Comparison of ENCODE assay signal across 1 cellular context in the genomic region with DNA sequence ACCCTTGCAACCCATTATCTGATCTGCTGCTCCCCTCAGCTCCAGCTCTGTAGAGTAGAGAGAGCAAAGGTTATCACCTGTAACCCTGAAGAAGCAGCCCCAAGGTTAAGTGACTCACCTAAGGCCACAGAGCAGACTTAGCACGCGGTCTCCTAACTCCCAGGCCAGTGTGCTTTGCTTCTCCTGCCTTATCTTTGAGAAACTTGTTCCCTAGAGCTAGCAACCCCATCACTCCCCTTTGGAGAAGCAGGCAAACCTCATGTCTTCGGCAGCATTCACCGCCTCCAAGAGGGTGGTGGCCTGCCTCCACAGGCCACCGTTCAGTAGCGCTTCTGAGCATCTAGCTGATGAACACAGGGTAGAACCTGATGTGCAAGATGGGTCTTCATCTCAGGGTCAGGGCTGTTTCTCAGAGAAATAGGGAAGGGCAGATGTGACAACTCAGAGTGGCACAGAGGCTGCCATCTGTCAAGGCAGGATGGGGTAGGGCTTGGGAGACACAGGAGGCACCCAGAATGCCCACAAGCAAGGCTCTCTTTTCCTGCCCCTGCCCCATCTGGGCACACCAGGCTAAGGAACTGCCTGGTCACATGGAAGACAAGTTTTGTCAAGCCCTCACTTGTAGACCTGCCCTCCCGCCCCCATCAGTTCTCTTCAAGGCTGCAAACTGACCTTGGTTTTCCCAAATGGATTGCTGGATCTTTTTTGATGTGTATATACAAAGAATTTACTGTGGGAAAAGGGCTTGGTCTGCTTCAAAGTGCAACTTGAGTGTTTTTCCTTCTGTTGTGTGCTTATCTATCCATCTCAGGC.
TF ChIP-seq lines count a peak whose summit lies in the region.

No MANE protein-coding gene starts in this region.

TF ChIP-seq in K562, 482 proteins besides CTCF, POLR2A, EP300 and RAD21 (continued from another document and continues in another):
- TF ChIP-seq ZNF740 (CRISPR knock-in tag; IDR thresholded peaks at IDR 0.05): no peak
- TF ChIP-seq ZNF740 (tag; IDR thresholded peaks at IDR 0.05): no peak
- no peak for TF ChIP-seq ILK (tag; IDR thresholded peaks at IDR 0.05; ENCODE audit: borderline replicate concordance, low read depth)
- no peak for TF ChIP-seq CBFB (CRISPR knock-in tag; IDR thresholded peaks at IDR 0.05)
- TF ChIP-seq MAFK (IDR thresholded peaks at IDR 0.05; ENCODE audit: low read length): no peak
- TF ChIP-seq TAF7 (tag; IDR thresholded peaks at IDR 0.05): no peak
- no peak for TF ChIP-seq SNRNP70 (optimal IDR thresholded peaks at IDR 0.05; ENCODE audit: low read depth, low read length)
- TF ChIP-seq, protein P1, sequence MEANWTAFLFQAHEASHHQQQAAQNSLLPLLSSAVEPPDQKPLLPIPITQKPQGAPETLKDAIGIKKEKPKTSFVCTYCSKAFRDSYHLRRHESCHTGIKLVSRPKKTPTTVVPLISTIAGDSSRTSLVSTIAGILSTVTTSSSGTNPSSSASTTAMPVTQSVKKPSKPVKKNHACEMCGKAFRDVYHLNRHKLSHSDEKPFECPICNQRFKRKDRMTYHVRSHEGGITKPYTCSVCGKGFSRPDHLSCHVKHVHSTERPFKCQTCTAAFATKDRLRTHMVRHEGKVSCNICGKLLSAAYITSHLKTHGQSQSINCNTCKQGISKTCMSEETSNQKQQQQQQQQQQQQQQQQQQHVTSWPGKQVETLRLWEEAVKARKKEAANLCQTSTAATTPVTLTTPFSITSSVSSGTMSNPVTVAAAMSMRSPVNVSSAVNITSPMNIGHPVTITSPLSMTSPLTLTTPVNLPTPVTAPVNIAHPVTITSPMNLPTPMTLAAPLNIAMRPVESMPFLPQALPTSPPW (CRISPR knock-in tag; IDR thresholded peaks at IDR 0.05): no peak
- no peak for TF ChIP-seq TCFL5 (CRISPR knock-in tag; conservative IDR thresholded peaks at IDR 0.05)
- TF ChIP-seq, protein P2, sequence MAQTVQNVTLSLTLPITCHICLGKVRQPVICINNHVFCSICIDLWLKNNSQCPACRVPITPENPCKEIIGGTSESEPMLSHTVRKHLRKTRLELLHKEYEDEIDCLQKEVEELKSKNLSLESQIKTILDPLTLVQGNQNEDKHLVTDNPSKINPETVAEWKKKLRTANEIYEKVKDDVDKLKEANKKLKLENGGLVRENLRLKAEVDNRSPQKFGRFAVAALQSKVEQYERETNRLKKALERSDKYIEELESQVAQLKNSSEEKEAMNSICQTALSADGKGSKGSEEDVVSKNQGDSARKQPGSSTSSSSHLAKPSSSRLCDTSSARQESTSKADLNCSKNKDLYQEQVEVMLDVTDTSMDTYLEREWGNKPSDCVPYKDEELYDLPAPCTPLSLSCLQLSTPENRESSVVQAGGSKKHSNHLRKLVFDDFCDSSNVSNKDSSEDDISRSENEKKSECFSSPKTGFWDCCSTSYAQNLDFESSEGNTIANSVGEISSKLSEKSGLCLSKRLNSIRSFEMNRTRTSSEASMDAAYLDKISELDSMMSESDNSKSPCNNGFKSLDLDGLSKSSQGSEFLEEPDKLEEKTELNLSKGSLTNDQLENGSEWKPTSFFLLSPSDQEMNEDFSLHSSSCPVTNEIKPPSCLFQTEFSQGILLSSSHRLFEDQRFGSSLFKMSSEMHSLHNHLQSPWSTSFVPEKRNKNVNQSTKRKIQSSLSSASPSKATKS (CRISPR knock-in tag; IDR thresholded peaks at IDR 0.05): no peak
- TF ChIP-seq, protein P3, sequence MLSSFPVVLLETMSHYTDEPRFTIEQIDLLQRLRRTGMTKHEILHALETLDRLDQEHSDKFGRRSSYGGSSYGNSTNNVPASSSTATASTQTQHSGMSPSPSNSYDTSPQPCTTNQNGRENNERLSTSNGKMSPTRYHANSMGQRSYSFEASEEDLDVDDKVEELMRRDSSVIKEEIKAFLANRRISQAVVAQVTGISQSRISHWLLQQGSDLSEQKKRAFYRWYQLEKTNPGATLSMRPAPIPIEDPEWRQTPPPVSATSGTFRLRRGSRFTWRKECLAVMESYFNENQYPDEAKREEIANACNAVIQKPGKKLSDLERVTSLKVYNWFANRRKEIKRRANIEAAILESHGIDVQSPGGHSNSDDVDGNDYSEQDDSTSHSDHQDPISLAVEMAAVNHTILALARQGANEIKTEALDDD (IDR thresholded peaks at IDR 0.05): no peak; the same call in 1 of the 2 replicates
- no peak for TF ChIP-seq TAF15 (IDR thresholded peaks at IDR 0.05; ENCODE audit: low read depth, low read length)
- TF ChIP-seq, protein P4, sequence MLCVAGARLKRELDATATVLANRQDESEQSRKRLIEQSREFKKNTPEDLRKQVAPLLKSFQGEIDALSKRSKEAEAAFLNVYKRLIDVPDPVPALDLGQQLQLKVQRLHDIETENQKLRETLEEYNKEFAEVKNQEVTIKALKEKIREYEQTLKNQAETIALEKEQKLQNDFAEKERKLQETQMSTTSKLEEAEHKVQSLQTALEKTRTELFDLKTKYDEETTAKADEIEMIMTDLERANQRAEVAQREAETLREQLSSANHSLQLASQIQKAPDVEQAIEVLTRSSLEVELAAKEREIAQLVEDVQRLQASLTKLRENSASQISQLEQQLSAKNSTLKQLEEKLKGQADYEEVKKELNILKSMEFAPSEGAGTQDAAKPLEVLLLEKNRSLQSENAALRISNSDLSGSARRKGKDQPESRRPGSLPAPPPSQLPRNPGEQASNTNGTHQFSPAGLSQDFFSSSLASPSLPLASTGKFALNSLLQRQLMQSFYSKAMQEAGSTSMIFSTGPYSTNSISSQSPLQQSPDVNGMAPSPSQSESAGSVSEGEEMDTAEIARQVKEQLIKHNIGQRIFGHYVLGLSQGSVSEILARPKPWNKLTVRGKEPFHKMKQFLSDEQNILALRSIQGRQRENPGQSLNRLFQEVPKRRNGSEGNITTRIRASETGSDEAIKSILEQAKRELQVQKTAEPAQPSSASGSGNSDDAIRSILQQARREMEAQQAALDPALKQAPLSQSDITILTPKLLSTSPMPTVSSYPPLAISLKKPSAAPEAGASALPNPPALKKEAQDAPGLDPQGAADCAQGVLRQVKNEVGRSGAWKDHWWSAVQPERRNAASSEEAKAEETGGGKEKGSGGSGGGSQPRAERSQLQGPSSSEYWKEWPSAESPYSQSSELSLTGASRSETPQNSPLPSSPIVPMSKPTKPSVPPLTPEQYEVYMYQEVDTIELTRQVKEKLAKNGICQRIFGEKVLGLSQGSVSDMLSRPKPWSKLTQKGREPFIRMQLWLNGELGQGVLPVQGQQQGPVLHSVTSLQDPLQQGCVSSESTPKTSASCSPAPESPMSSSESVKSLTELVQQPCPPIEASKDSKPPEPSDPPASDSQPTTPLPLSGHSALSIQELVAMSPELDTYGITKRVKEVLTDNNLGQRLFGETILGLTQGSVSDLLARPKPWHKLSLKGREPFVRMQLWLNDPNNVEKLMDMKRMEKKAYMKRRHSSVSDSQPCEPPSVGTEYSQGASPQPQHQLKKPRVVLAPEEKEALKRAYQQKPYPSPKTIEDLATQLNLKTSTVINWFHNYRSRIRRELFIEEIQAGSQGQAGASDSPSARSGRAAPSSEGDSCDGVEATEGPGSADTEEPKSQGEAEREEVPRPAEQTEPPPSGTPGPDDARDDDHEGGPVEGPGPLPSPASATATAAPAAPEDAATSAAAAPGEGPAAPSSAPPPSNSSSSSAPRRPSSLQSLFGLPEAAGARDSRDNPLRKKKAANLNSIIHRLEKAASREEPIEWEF (CRISPR knock-in tag; IDR thresholded peaks at IDR 0.05): no peak
- no peak for TF ChIP-seq ZNF586 (CRISPR knock-in tag; conservative IDR thresholded peaks at IDR 0.05)
- TF ChIP-seq KDM2B (CRISPR knock-in tag; IDR thresholded peaks at IDR 0.05): no peak
- TF ChIP-seq ZNF165 (CRISPR knock-in tag; IDR thresholded peaks at IDR 0.05; ENCODE audit: borderline replicate concordance): no peak
- no peak for TF ChIP-seq ELF1 (tag; IDR thresholded peaks at IDR 0.05)
- TF ChIP-seq, protein P5, sequence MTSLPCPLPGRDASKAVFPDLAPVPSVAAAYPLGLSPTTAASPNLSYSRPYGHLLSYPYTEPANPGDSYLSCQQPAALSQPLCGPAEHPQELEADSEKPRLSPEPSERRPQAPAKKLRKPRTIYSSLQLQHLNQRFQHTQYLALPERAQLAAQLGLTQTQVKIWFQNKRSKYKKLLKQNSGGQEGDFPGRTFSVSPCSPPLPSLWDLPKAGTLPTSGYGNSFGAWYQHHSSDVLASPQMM (CRISPR knock-in tag; IDR thresholded peaks at IDR 0.05): no peak
- no peak for TF ChIP-seq ZNF444 (CRISPR knock-in tag; IDR thresholded peaks at IDR 0.05)
- TF ChIP-seq COPS2 (conservative IDR thresholded peaks at IDR 0.05): no peak
- no peak for TF ChIP-seq ZSCAN32 (CRISPR knock-in tag; IDR thresholded peaks at IDR 0.05)
- no peak for TF ChIP-seq ZNF239 (CRISPR knock-in tag; IDR thresholded peaks at IDR 0.05)
- TF ChIP-seq SOX6 (IDR thresholded peaks at IDR 0.05): peak; percentile 66
- TF ChIP-seq, protein P6, sequence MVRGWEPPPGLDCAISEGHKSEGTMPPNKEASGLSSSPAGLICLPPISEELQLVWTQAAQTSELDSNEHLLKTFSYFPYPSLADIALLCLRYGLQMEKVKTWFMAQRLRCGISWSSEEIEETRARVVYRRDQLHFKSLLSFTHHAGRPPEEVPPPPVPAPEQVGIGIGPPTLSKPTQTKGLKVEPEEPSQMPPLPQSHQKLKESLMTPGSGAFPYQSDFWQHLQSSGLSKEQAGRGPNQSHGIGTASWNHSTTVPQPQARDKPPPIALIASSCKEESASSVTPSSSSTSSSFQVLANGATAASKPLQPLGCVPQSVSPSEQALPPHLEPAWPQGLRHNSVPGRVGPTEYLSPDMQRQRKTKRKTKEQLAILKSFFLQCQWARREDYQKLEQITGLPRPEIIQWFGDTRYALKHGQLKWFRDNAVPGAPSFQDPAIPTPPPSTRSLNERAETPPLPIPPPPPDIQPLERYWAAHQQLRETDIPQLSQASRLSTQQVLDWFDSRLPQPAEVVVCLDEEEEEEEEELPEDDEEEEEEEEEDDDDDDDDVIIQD (CRISPR knock-in tag; IDR thresholded peaks at IDR 0.05): no peak
- TF ChIP-seq MIER1 (IDR thresholded peaks at IDR 0.05; ENCODE audit: low read depth): no peak
- no peak for TF ChIP-seq ZNF184 (CRISPR knock-in tag; IDR thresholded peaks at IDR 0.05)
- no peak for TF ChIP-seq LEF1 (IDR thresholded peaks at IDR 0.05)
- peak; percentile 44; the same call in 1 of the 2 replicates for TF ChIP-seq MTA2 (IDR thresholded peaks at IDR 0.05; ENCODE audit: low read depth)
- TF ChIP-seq MITF (IDR thresholded peaks at IDR 0.05): peak; percentile 55; the same call in 1 of the 2 replicates
- TF ChIP-seq TAF9B (IDR thresholded peaks at IDR 0.05; ENCODE audit: partially characterized antibody): no peak
- TF ChIP-seq RREB1 (CRISPR knock-in tag; IDR thresholded peaks at IDR 0.05): no peak
- no peak for TF ChIP-seq HMGN3 (IDR thresholded peaks at IDR 0.05; ENCODE audit: borderline replicate concordance, extremely low read depth, insufficient read length, low read depth, low read length)
